ENCODE assay signal across 8 cellular contexts in the genomic region with DNA sequence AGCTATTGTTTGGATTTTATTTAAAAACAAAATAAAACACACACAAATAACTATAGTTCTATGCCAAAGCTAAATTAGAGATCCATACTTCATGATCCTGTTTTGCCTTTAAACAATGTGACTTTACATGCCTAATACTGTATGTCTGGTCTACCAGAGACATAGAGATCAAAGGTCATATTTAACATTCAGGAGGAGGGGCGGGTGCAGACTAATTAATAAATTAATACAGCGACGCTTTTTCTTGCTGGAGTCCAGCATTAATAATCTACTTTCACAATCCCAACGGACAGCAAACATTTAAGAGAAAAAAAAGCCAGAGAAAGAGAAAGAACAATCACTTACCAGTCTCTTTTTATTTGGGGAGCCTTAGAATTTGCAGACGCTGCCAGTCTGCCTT. TPM values are rescaled to one million over a fixed set of nuclear protein-coding genes. Genes with fewer than 3 reads are reported as not detected.
DNase-seq lines count a peak whose midpoint lies in the region; FAIRE-seq and TF ChIP-seq lines count a peak whose summit lies in the region.
"Had no signal": no experiment of that assay in that cellular context is flagged by ENCODE, and none has a peak within 500 bp of the region (broad histone marks: within the 10 kb centered on the region; RNA-seq: fewer than 3 reads in every experiment).

No MANE protein-coding gene starts in this region.

- H3K9me1 ChIP-seq in keratinocyte (ENCODE audit: control insufficient read depth, extremely low read depth, insufficient read depth, low read length): no peaks in the 10 kb centered on the region

- DNase-seq in Jurkat, Clone E6-1 (ENCODE audit: low read depth, low spot score): no peak
- DNase-seq in keratinocyte (ENCODE audit: low read depth, low spot score) (no peak), DMS79 treated with DMSO at 0.1 percent for 48 hours (lab: John Stamatoyannopoulos, UW) (no peak), OCI-M2 (lab: John Stamatoyannopoulos, UW; ENCODE audit: unreplicated experiment) (no peak), kidney glomerular epithelial cell (lab: John Stamatoyannopoulos, UW) (no peak)

- peaks cover 44% of the 10 kb centered on the region for H3K27me3 Mint-ChIP-seq in activated naive CD8-positive, alpha-beta T cell

- H3K4me1 ChIP-seq in keratinocyte (ENCODE audit: control insufficient read depth, extremely low read depth, insufficient read depth, low read length): no peaks in the 10 kb centered on the region
- H3K4me1 ChIP-seq in subcutaneous abdominal adipose tissue (ENCODE audit: control insufficient read depth in 5 of 5, insufficient read depth in 5 of 5, low read length in 5 of 5): peaks cover 0 to 32% (median 28%) of the 10 kb centered on the region in 5 donors

- peaks cover 34% of the 10 kb centered on the region for H3K4me1 Mint-ChIP-seq in activated naive CD8-positive, alpha-beta T cell (ENCODE audit: low read depth)

- no peak overlapping the region for H3K9ac ChIP-seq in keratinocyte (ENCODE audit: control insufficient read depth, extremely low read depth, insufficient read depth, low read length)
- H3K9ac ChIP-seq in subcutaneous abdominal adipose tissue (ENCODE audit: low read length in 5 of 5): peak overlapping the region in 1 of 5 donors; percentile 54

- no peak for FAIRE-seq in keratinocyte (lab: Jason Lieb, UNC)

- H3K27me3 ChIP-seq in keratinocyte (ENCODE audit: control insufficient read depth, extremely low read depth, insufficient read depth, low read length) (peaks cover 42% of the 10 kb centered on the region), subcutaneous abdominal adipose tissue (ENCODE audit: control insufficient read depth in 5 of 5, insufficient read depth in 4 of 5, low read length in 5 of 5) (peaks cover 0 to 15% (median 7%) of the 10 kb centered on the region in 5 donors)

- H4K20me1 ChIP-seq in keratinocyte (ENCODE audit: control insufficient read depth, extremely low read depth, insufficient read depth, low read length): no peaks in the 10 kb centered on the region

- H3K79me2 ChIP-seq in keratinocyte (ENCODE audit: control insufficient read depth, insufficient read depth, low read length): no peaks in the 10 kb centered on the region

- H2AFZ ChIP-seq in keratinocyte (ENCODE audit: control insufficient read depth, low read length): no peak overlapping the region

- H3K36me3 ChIP-seq in keratinocyte (ENCODE audit: control insufficient read depth in 2 of 2, extremely low read depth in 1 of 2, insufficient read depth in 2 of 2, low read length in 2 of 2) (no peaks in the 10 kb centered on the region), subcutaneous abdominal adipose tissue (ENCODE audit: control insufficient read depth in 5 of 5, insufficient read depth in 5 of 5, low read length in 5 of 5) (no peaks in the 10 kb centered on the region)

- H3K9me3 Mint-ChIP-seq in activated naive CD8-positive, alpha-beta T cell (ENCODE audit: low read depth): no peaks in the 10 kb centered on the region
- H3K9me3 Mint-ChIP-seq: T-helper 1 cell treated with Interleukin-12 subunit alpha and Interleukin-12 subunit beta and Interleukin-4 antibody, amounts not matched to agents 30 μg/mL and 1 μg/mL, for 36 hours had no signal

- H3K27ac ChIP-seq in keratinocyte (ENCODE audit: control insufficient read depth, insufficient read depth, low read length): no peak overlapping the region
- H3K27ac ChIP-seq in subcutaneous abdominal adipose tissue (ENCODE audit: low read depth, low read length): peak overlapping the region; percentile 74

- no peaks in the 10 kb centered on the region for H3K9me3 ChIP-seq in keratinocyte (ENCODE audit: control insufficient read depth, low read depth, low read length)
- no peaks in the 10 kb centered on the region for H3K9me3 ChIP-seq in subcutaneous abdominal adipose tissue (ENCODE audit: control insufficient read depth in 5 of 5, low read length in 5 of 5)

- no peak overlapping the region for H3K27ac Mint-ChIP-seq in activated naive CD8-positive, alpha-beta T cell
- H3K27ac Mint-ChIP-seq: T-helper 1 cell treated with Interleukin-12 subunit alpha and Interleukin-12 subunit beta and Interleukin-4 antibody, amounts not matched to agents 30 μg/mL and 1 μg/mL, for 36 hours had no signal

- H3K4me3 ChIP-seq in Jurkat, Clone E6-1 (ENCODE audit: low read length): peak overlapping the region; percentile 46; the same call in 1 of the 2 replicates
- no peak overlapping the region for H3K4me3 ChIP-seq in keratinocyte (ENCODE audit: control insufficient read depth in 2 of 3, extremely low read depth in 1 of 3, insufficient read depth in 2 of 3, low read depth in 1 of 3, low read length in 3 of 3)
- H3K4me3 ChIP-seq in subcutaneous abdominal adipose tissue (ENCODE audit: low read depth in 1 of 5, low read length in 5 of 5): peak overlapping the region; percentile 52 to 78 (median 71)

- dilution Hi-C loops in keratinocyte (cut with MboI; ENCODE audit: extremely low pct_ligation_motif_present, low sequenced_read_pairs): no loop called here

- H3K4me3 Mint-ChIP-seq in activated naive CD8-positive, alpha-beta T cell: peak overlapping the region; percentile 63
- H3K4me3 Mint-ChIP-seq: T-helper 1 cell treated with Interleukin-12 subunit alpha and Interleukin-12 subunit beta and Interleukin-4 antibody, amounts not matched to agents 30 μg/mL and 1 μg/mL, for 36 hours had no signal

- no peak for TF ChIP-seq CTCF in keratinocyte (optimal IDR thresholded peaks at IDR 0.05 in 1 of 3, IDR thresholded peaks at IDR 0.05 in 1 of 3, conservative IDR thresholded peaks at IDR 0.05 in 1 of 3; ENCODE audit: extremely low read depth in 1 of 3, insufficient read depth in 2 of 3, low read length in 3 of 3)

- peaks cover 3% of the 10 kb centered on the region for H3K36me3 Mint-ChIP-seq in activated naive CD8-positive, alpha-beta T cell

- H3K4me2 ChIP-seq in keratinocyte (ENCODE audit: control insufficient read depth, extremely low read depth, insufficient read depth, low read depth, low read length): peak overlapping the region; percentile 31

RNA-seq across cellular contexts. Expression of a gene that starts 0.5 kb away (rescaled TPM):
- polyA plus RNA-seq in Jurkat, Clone E6-1 (2012; ENCODE audit: insufficient read depth, insufficient read length): 0.31 TPM
- polyA plus RNA-seq in keratinocyte: 0.01 TPM in 1 of 3 replicates, not detected in the others
- not detected for polyA plus RNA-seq in keratinocyte (2011; ENCODE audit: low read depth)
- polyA plus RNA-seq in keratinocyte (2011; cell fraction: cytosol; rRNA removed): not detected in 2 replicates
- 0.03 TPM in 1 of 2 replicates, not detected in the other for polyA plus RNA-seq in keratinocyte (2011; cell fraction: nucleus; rRNA removed)
- polyA plus RNA-seq in keratinocyte (2012; ENCODE audit: low replicate concordance): not detected in 2 replicates
- polyA minus RNA-seq in keratinocyte: 0.13 TPM in 1 of 3 replicates, not detected in the others
- not detected for polyA minus RNA-seq in keratinocyte (2011; cell fraction: cytosol; rRNA and poly(A)+ RNA removed)
- not detected in 2 replicates for polyA minus RNA-seq in keratinocyte (2011; cell fraction: nucleus; rRNA and poly(A)+ RNA removed)

Comparison
In these comparisons a context has a peak if more than half of its experiments do, and no peak if none do; other contexts are left out.
1. H3K4me3 ChIP-seq: peak in Jurkat, Clone E6-1 (single experiment) and subcutaneous abdominal adipose tissue (5 of 5); none in keratinocyte (0 of 3).